ENCODE assay signal across 16 cellular contexts in the genomic region with DNA sequence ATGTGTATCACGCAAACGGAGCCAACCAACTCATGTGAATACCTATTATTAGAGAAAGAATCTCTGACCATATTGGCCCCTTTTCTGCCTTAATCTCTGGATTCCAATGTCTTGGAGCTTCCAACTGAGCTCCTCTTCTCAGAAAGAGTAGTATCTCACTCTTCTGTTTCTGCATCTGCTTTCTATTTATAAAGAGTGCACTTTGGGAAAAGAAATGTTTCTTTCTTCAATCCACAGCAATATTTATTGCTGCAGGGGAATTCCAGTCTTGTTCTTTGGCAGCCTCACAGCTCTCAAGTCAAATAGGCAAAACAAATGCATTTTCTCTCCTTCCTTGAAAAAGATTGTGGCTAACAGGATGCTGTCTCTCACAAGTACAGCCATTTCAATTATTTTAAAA.
A peak's percentile ranks its signal among the peaks of the same experiment; 100 is the strongest.
DNase-seq lines count a peak whose midpoint lies in the region; TF ChIP-seq lines count a peak whose summit lies in the region.
"Had no signal": no experiment of that assay in that cellular context is flagged by ENCODE, and none has a peak within 500 bp of the region (broad histone marks: within the 10 kb centered on the region; RNA-seq: fewer than 3 reads in every experiment).

No MANE protein-coding gene starts in this region.

- no peak overlapping the region for H2BK120ac ChIP-seq in trophoblast cell (ENCODE audit: insufficient read depth, low read length, poor library complexity)

- no peak overlapping the region for H3K18ac ChIP-seq in trophoblast cell (ENCODE audit: low read length)

- no peaks in the 10 kb centered on the region for H3K79me2 ChIP-seq in trophoblast cell (ENCODE audit: control insufficient read depth, insufficient read depth, low read length, poor library complexity)

- no peak overlapping the region for H2AK5ac ChIP-seq in trophoblast cell (ENCODE audit: low read length)

- H2BK5ac ChIP-seq in trophoblast cell (ENCODE audit: low read depth, low read length, poor library complexity): no peak overlapping the region

- H3K27me3 ChIP-seq in adipocyte (replicated peaks; ENCODE audit: control insufficient read depth, insufficient read depth, low read length) (no peaks in the 10 kb centered on the region), trophoblast cell (ENCODE audit: insufficient read depth, low read length) (no peaks in the 10 kb centered on the region), MG63 (no peaks in the 10 kb centered on the region)
- H3K27me3 ChIP-seq: heart left ventricle had no signal

- no peak overlapping the region for H4K8ac ChIP-seq in trophoblast cell (ENCODE audit: low read depth, low read length)

- DNase-seq in AG10803 (ENCODE audit: low read depth) (peak; percentile 79), adipocyte (ENCODE audit: low read depth) (peak; percentile 89), fibroblast of villous mesenchyme (ENCODE audit: low read depth) (peak; percentile 42), trophoblast cell (no peak), DMS 273 (lab: John Stamatoyannopoulos, UW; ENCODE audit: unreplicated experiment) (no peak), MG63 (no peak), DMS153 treated with DMSO at 0.1 percent for 48 hours (lab: John Stamatoyannopoulos, UW; ENCODE audit: unreplicated experiment) (no peak)
- DNase-seq in activated CD8-positive, alpha-beta memory T cell treated with anti-CD3 and anti-CD28 coated beads, Interleukin-2, amount 50 U/mL, for 4 hours: no peak
- DNase-seq: ACHN; activated T-cell treated with anti-CD3 and anti-CD28 coated beads, Interleukin-2, amount 50 U/mL, for 72 hours; DMS153; heart left ventricle; Karpas-422; NCI-H2029 treated with DMSO at 0.1 percent for 48 hours; SIG-M5 had no signal

- no peak overlapping the region for H3K9ac ChIP-seq in adipocyte (ENCODE audit: low read length)
- no peak overlapping the region for H3K9ac ChIP-seq in trophoblast cell (ENCODE audit: low read length)

- H3K4me1 ChIP-seq in adipocyte (ENCODE audit: control insufficient read depth, insufficient read depth, low read length) (peaks cover 8% of the 10 kb centered on the region), trophoblast cell (ENCODE audit: control insufficient read depth in 1 of 2, insufficient read depth in 2 of 2, low read length in 2 of 2) (peaks cover 0 to 11% of the 10 kb centered on the region in 2 experiments)

- no peak overlapping the region for H3K4me2 ChIP-seq in trophoblast cell (ENCODE audit: low read length)

- no peak for TF ChIP-seq CTCF in AG10803 (conservative IDR thresholded peaks at IDR 0.05; ENCODE audit: low read length)
- no peak for TF ChIP-seq CTCF in fibroblast of villous mesenchyme (IDR thresholded peaks at IDR 0.05; ENCODE audit: insufficient read depth, low read depth, low read length)

- no peak overlapping the region for H3K23ac ChIP-seq in trophoblast cell (ENCODE audit: low read length)

- H4K12ac ChIP-seq in trophoblast cell (ENCODE audit: low read depth, low read length): no peak overlapping the region

- peaks cover 7% of the 10 kb centered on the region for H3K79me1 ChIP-seq in trophoblast cell (ENCODE audit: low read length)

- H2AFZ ChIP-seq in trophoblast cell (ENCODE audit: insufficient read depth, low read length, poor library complexity): no peak overlapping the region

- H3K27ac ChIP-seq in trophoblast cell (ENCODE audit: low read depth, low read length): peak overlapping the region; percentile 42

- no CpG with 5 or more reads among the region's 2 CpGs for WGBS in trophoblast cell (ENCODE audit: extremely low coverage, insufficient coverage, insufficient read length)

- no peak overlapping the region for H3K14ac ChIP-seq in trophoblast cell (ENCODE audit: low read length)

- no peak overlapping the region for H2BK12ac ChIP-seq in trophoblast cell (ENCODE audit: low read length)

- H3K4ac ChIP-seq in trophoblast cell (ENCODE audit: low read depth, low read length): no peak overlapping the region

- H4K91ac ChIP-seq in trophoblast cell (ENCODE audit: low read depth, low read length): no peak overlapping the region

- peaks cover 11% of the 10 kb centered on the region for H3K9me3 ChIP-seq in adipocyte (ENCODE audit: control insufficient read depth, low read length)
- H3K9me3 ChIP-seq in trophoblast cell (ENCODE audit: insufficient read depth, low read depth, low read length): no peaks in the 10 kb centered on the region
- no peaks in the 10 kb centered on the region for H3K9me3 ChIP-seq in MG63

- H3K4me3 ChIP-seq in AG10803 (ENCODE audit: low read length): no peak overlapping the region
- H3K4me3 ChIP-seq in adipocyte (ENCODE audit: low read length): no peak overlapping the region
- no peak overlapping the region for H3K4me3 ChIP-seq in fibroblast of villous mesenchyme (ENCODE audit: low read depth, low read length)
- no peak overlapping the region for H3K4me3 ChIP-seq in trophoblast cell (ENCODE audit: low read depth, low read length)
- no peak overlapping the region for H3K4me3 ChIP-seq in MG63
- H3K4me3 ChIP-seq: heart left ventricle, skin epidermis had no signal

- H3K36me3 ChIP-seq in adipocyte (ENCODE audit: control insufficient read depth, insufficient read depth, low read length, severe bottlenecking): no peaks in the 10 kb centered on the region
- no peaks in the 10 kb centered on the region for H3K36me3 ChIP-seq in trophoblast cell (ENCODE audit: control insufficient read depth in 1 of 2, insufficient read depth in 2 of 2, low read length in 2 of 2)
- no peaks in the 10 kb centered on the region for H3K36me3 ChIP-seq in MG63
- H3K36me3 ChIP-seq: heart left ventricle had no signal

Comparison
In these comparisons a context has a peak if more than half of its experiments do, and no peak if none do; other contexts are left out.
1. DNase-seq: peak in AG10803 (single experiment), adipocyte (single experiment) and fibroblast of villous mesenchyme (single experiment); none in trophoblast cell (0 of 2), activated CD8-positive, alpha-beta memory T cell treated with anti-CD3 and anti-CD28 coated beads, Interleukin-2, amount 50 U/mL, for 4 hours (single experiment), DMS 273 (single experiment), MG63 (single experiment) and DMS153 treated with DMSO at 0.1 percent for 48 hours (single experiment).